Comparison of ENCODE assay signal across 8 cellular contexts in genomic region chr21:25934771-25935224, GRCh38.
A peak's percentile ranks its signal among the peaks of the same experiment; 100 is the strongest.
DNase-seq lines count a peak whose midpoint lies in the region; ATAC-seq lines count a peak whose summit lies in the region.

No MANE protein-coding gene starts in this region.

- H3K4me3 ChIP-seq in mesendoderm (ENCODE audit: low read length), result no peak overlapping the region

- no peak overlapping the region for H3K56ac ChIP-seq in mesendoderm (ENCODE audit: low read length)

- peaks cover 2% of the 10 kb centered on the region for H3K4me1 ChIP-seq in mesendoderm (ENCODE audit: control insufficient read depth, low read depth, low read length)

- peaks cover 0 to 5% (median 0%) of the 10 kb centered on the region in 3 donors for H3K4me1 Mint-ChIP-seq in T-cell

- H3K4me2 ChIP-seq in mesendoderm (ENCODE audit: low read length), result no peak overlapping the region

- H3K27ac Mint-ChIP-seq in T-cell, result peak overlapping the region in 1 of 2 donors; percentile 3

- H3K36me3 Mint-ChIP-seq in T-cell, result peaks cover 9% of the 10 kb centered on the region

- no CpG with 5 or more reads among the region's 4 CpGs for WGBS in mesendoderm (ENCODE audit: extremely low coverage, insufficient coverage, low lambda C conversion rate)

- H3K4me3 Mint-ChIP-seq in T-cell, result no peak overlapping the region

- H3K36me3 ChIP-seq in mesendoderm (ENCODE audit: control insufficient read depth, insufficient read depth, low read length), result no peaks in the 10 kb centered on the region

- H3K23ac ChIP-seq in mesendoderm (ENCODE audit: low read length), result no peak overlapping the region

- no peaks in the 10 kb centered on the region for H3K27me3 ChIP-seq in mesendoderm (ENCODE audit: insufficient read depth, low read length, poor library complexity)

- no peak overlapping the region for H2AK5ac ChIP-seq in mesendoderm (ENCODE audit: low read length)

- H3K4ac ChIP-seq in mesendoderm (ENCODE audit: low read depth, low read length), result no peak overlapping the region

- no peaks in the 10 kb centered on the region for H3K79me2 ChIP-seq in mesendoderm (ENCODE audit: control insufficient read depth, insufficient read depth, low read length)

- H3K9ac ChIP-seq in mesendoderm (ENCODE audit: low read length), result no peak overlapping the region

- DNase-seq in ELR (ENCODE audit: low read depth) (peak; percentile 97), MV-4-11 (lab: John Stamatoyannopoulos, UW) (peak; percentile 38), mesendoderm (peak; percentile 53), T-cell (no peak), occipital lobe (lab: John Stamatoyannopoulos, UW) (no peak)

- H3K79me1 ChIP-seq in mesendoderm (ENCODE audit: low read length), result peaks cover 5% of the 10 kb centered on the region

- H2BK15ac ChIP-seq in mesendoderm (replicated peaks; ENCODE audit: low read depth), result no peak overlapping the region

- peak overlapping the region; percentile 32 for H3K27ac ChIP-seq in cingulate gyrus (ENCODE audit: low read depth, low read length)
- no peak overlapping the region for H3K27ac ChIP-seq in mesendoderm (ENCODE audit: low read depth, low read length)

- no peak overlapping the region for H2BK120ac ChIP-seq in mesendoderm (ENCODE audit: low read depth, low read length)

- no peaks in the 10 kb centered on the region for H3K27me3 Mint-ChIP-seq in T-cell

- no peak overlapping the region for H4K8ac ChIP-seq in mesendoderm (ENCODE audit: low read depth, low read length)

- CTCF ChIA-PET in T-cell (lab: Charles Lee), result no interaction called here

- no peak overlapping the region for H2BK5ac ChIP-seq in mesendoderm (ENCODE audit: low read length)

- no peak for ATAC-seq in GM21737 (IDR thresholded peaks at IDR 0.05; ENCODE audit: unreplicated experiment)
- ATAC-seq in T-cell (replicated peaks in 1 of 4), result no peak
- no peak for ATAC-seq in HG02973 (IDR thresholded peaks at IDR 0.05; ENCODE audit: unreplicated experiment)

- H3K9me3 Mint-ChIP-seq in T-cell, result no peaks in the 10 kb centered on the region

- H4K5ac ChIP-seq in mesendoderm (ENCODE audit: low read length), result no peak overlapping the region

- POLR2A ChIA-PET in T-cell (lab: Charles Lee), result no interaction called here

- H3K18ac ChIP-seq in mesendoderm (ENCODE audit: low read length), result no peak overlapping the region

Comparison
In these comparisons a context has a peak if more than half of its experiments do, and no peak if none do; other contexts are left out.
1. DNase-seq: peak in ELR (single experiment), MV-4-11 (single experiment) and mesendoderm (single experiment); none in T-cell (0 of 34) and occipital lobe (single experiment).